12 cellular contexts compared by ENCODE assay signal in genomic region chr15:99181544-99181943, GRCh38.
A peak's percentile ranks its signal among the peaks of the same experiment; 100 is the strongest.
DNase-seq lines count a peak whose midpoint lies in the region; ATAC-seq, FAIRE-seq and TF ChIP-seq lines count a peak whose summit lies in the region.
"Had no signal": no experiment of that assay in that cellular context is flagged by ENCODE, and none has a peak within 500 bp of the region (broad histone marks: within the 10 kb centered on the region; RNA-seq: fewer than 3 reads in every experiment).

No MANE protein-coding gene starts in this region.

- H3K9ac ChIP-seq in kidney (ENCODE audit: low read length in 2 of 2) (no peak overlapping the region), skeletal muscle tissue (ENCODE audit: low read depth in 1 of 3, low read length in 3 of 3) (peak overlapping the region; percentile 39 to 63 (median 58))
- H3K9ac ChIP-seq: neural progenitor cell had no signal

- H3K4me1 ChIP-seq in kidney (ENCODE audit: control insufficient read depth in 1 of 2, insufficient read depth in 1 of 2, low read depth in 1 of 2, low read length in 2 of 2) (peaks cover 0 to 7% of the 10 kb centered on the region in 2 donors), skeletal muscle tissue (ENCODE audit: control insufficient read depth in 3 of 3, insufficient read depth in 3 of 3, low read length in 3 of 3) (peaks cover 33 to 47% (median 40%) of the 10 kb centered on the region in 3 donors)

- H3K27ac ChIP-seq in kidney (ENCODE audit: low read depth in 2 of 2, low read length in 2 of 2) (peak overlapping the region; percentile 27 to 47), skeletal muscle tissue (ENCODE audit: low read depth, low read length) (peak overlapping the region; percentile 88)
- H3K27ac ChIP-seq: neural progenitor cell had no signal

- H3K27me3 ChIP-seq in skeletal muscle tissue (ENCODE audit: control insufficient read depth in 3 of 3, insufficient read depth in 3 of 3, low read length in 3 of 3), result no peaks in the 10 kb centered on the region
- H3K27me3 ChIP-seq: neural progenitor cell had no signal

- ATAC-seq in HG03565 (IDR thresholded peaks at IDR 0.05; ENCODE audit: unreplicated experiment), result no peak

- no peak overlapping the region for H3K4me3 ChIP-seq in kidney (ENCODE audit: low read length in 2 of 2)
- peak overlapping the region; percentile 4 to 42 (median 4) for H3K4me3 ChIP-seq in skeletal muscle tissue (ENCODE audit: low read length in 3 of 3)
- H3K4me3 ChIP-seq: neural progenitor cell had no signal

- no peaks in the 10 kb centered on the region for H3K27me3 Mint-ChIP-seq in chondrocyte (ENCODE audit: low read depth)

- H3K4me3 Mint-ChIP-seq in chondrocyte (ENCODE audit: unreplicated experiment), result no peak overlapping the region
- H3K4me3 Mint-ChIP-seq: neural progenitor cell had no signal

- DNase-seq in NCI-H2107 (lab: John Stamatoyannopoulos, UW), result peak; percentile 8
- DNase-seq in chondrocyte (ENCODE audit: low spot score), result no peak
- peak; percentile 88 for DNase-seq in kidney
- DNase-seq in activated naive CD4-positive, alpha-beta T cell treated with anti-CD3 and anti-CD28 coated beads, Interleukin-2, amount 50 U/mL, for 16 hours, result no peak
- DNase-seq in hippocampal formation (lab: John Stamatoyannopoulos, UW), result no peak
- DNase-seq in DMS79 (lab: John Stamatoyannopoulos, UW), result no peak
- DNase-seq: NCI-H1694 treated with DMSO at 0.1 percent for 48 hours had no signal

- intact Hi-C loops in kidney (cut with DNase I), result no loop called here

- no peak for TF ChIP-seq CTCF in chondrocyte (IDR thresholded peaks at IDR 0.05)
- TF ChIP-seq CTCF in kidney (IDR thresholded peaks at IDR 0.05; ENCODE audit: borderline replicate concordance, extremely low read depth, insufficient read depth), result no peak

- H3K9me3 ChIP-seq in kidney (ENCODE audit: control insufficient read depth in 1 of 2, low read length in 2 of 2), result no peaks in the 10 kb centered on the region
- no peaks in the 10 kb centered on the region for H3K9me3 ChIP-seq in skeletal muscle tissue (ENCODE audit: control insufficient read depth in 3 of 3, low read length in 3 of 3)

- peaks cover 47% of the 10 kb centered on the region for H3K4me1 Mint-ChIP-seq in chondrocyte (ENCODE audit: low read depth)

- peak overlapping the region; percentile 92 for H3K27ac Mint-ChIP-seq in chondrocyte (ENCODE audit: unreplicated experiment)
- H3K27ac Mint-ChIP-seq: neural progenitor cell had no signal

- FAIRE-seq in kidney (lab: Jason Lieb, UNC), result no peak
- FAIRE-seq: astrocyte, H54 had no signal

- no peaks in the 10 kb centered on the region for H3K36me3 ChIP-seq in kidney (ENCODE audit: control insufficient read depth in 1 of 2, insufficient read depth in 2 of 2, low read length in 2 of 2)
- H3K36me3 ChIP-seq in skeletal muscle tissue (ENCODE audit: control insufficient read depth in 3 of 3, insufficient read depth in 3 of 3, low read length in 3 of 3), result no peaks in the 10 kb centered on the region
- H3K36me3 ChIP-seq: neural progenitor cell had no signal

- no peaks in the 10 kb centered on the region for H3K9me3 Mint-ChIP-seq in chondrocyte (ENCODE audit: low read depth)

- peaks cover 5% of the 10 kb centered on the region for H3K36me3 Mint-ChIP-seq in chondrocyte (ENCODE audit: low read depth)

Comparison
In these comparisons a context has a peak if more than half of its experiments do, and no peak if none do; other contexts are left out.
1. DNase-seq: peak in NCI-H2107 (single experiment) and kidney (single experiment); none in chondrocyte (single experiment), activated naive CD4-positive, alpha-beta T cell treated with anti-CD3 and anti-CD28 coated beads, Interleukin-2, amount 50 U/mL, for 16 hours (single experiment), hippocampal formation (0 of 2) and DMS79 (single experiment).
2. H3K4me3 ChIP-seq: peak in skeletal muscle tissue (3 of 3); none in kidney (0 of 2).
3. H3K9ac ChIP-seq: peak in skeletal muscle tissue (3 of 3); none in kidney (0 of 2).